27 cellular contexts compared by ENCODE assay signal in the genomic region with DNA sequence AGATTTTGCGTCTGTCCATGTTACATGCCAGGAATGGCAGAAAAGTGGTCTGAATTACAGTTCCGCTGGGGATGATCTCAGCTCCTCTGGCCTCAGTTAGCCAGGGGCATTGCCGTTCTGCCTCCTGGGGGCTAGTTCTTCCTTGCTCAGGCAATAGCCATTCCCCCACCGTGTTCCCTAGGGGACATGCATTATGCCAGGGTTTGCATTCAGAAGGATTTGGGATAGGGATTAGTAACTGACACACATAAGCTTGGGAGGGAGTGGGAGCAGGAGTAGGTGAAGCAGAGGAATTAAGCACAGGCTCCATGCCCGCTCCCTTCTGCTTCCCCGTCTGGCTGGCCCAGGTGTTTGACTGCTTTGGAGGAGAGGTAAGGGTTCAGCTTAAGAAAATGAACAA. TPM values are rescaled to one million over a fixed set of nuclear protein-coding genes. Genes with fewer than 3 reads are reported as not detected.
"Had no signal": no experiment of that assay in that cellular context is flagged by ENCODE, and none has a peak within 500 bp of the region (broad histone marks: within the 10 kb centered on the region; RNA-seq: fewer than 3 reads in every experiment).

No MANE protein-coding gene starts in this region.

- H3K36me3 ChIP-seq: ovary had no signal

- H3K9me3 Mint-ChIP-seq: activated naive CD4-positive, alpha-beta T cell treated with anti-CD3 and anti-CD28 coated beads, Interleukin-2, amount 50 U/mL, for 24 hours; activated naive CD8-positive, alpha-beta T cell treated with anti-CD3 and anti-CD28 coated beads, Interleukin-2, amount 50 U/mL, for 24 hours; activated T-helper 2 cell treated with anti-CD3 and anti-CD28 coated beads, Interferon-gamma antibody, Interleukin-2, Interleukin-4, amounts not matched to agents 10 μg/mL and 5 μg/mL and 100 μg/mL, durations not matched to agents 14 hours and 24 hours and 36 hours; natural killer cell treated with Interleukin-12 subunit alpha and Interleukin-12 subunit beta and Interleukin-15 and Interleukin-18, amount 100 ng/mL, for 72 hours; WTC11 had no signal

- H3K27ac Mint-ChIP-seq: activated CD8-positive, alpha-beta memory T cell treated with anti-CD3 and anti-CD28 coated beads, Interleukin-2, amount 10 ng/mL, durations not matched to agents 7 days and 5 days; activated CD8-positive, alpha-beta T cell treated with anti-CD3 and anti-CD28 coated beads, Interleukin-2, amount 10 ng/mL, durations not matched to agents 7 days and 5 days; activated naive CD4-positive, alpha-beta T cell treated with anti-CD3 and anti-CD28 coated beads, Interleukin-2, amount 50 U/mL, for 24 hours; activated naive CD8-positive, alpha-beta T cell treated with anti-CD3 and anti-CD28 coated beads, Interleukin-2, amount 50 U/mL, for 24 hours; activated T-helper 2 cell treated with anti-CD3 and anti-CD28 coated beads, Interferon-gamma antibody, Interleukin-2, Interleukin-4, amounts not matched to agents 10 μg/mL and 5 μg/mL and 100 μg/mL, durations not matched to agents 14 hours and 24 hours and 36 hours; natural killer cell treated with Interleukin-12 subunit alpha and Interleukin-12 subunit beta and Interleukin-15 and Interleukin-18, amount 100 ng/mL, for 72 hours had no signal

- H3K4me1 ChIP-seq: psoas muscle had no signal

- H3K4me3 Mint-ChIP-seq: activated CD8-positive, alpha-beta memory T cell treated with anti-CD3 and anti-CD28 coated beads, Interleukin-2, amount 10 ng/mL, durations not matched to agents 7 days and 5 days; activated CD8-positive, alpha-beta T cell treated with anti-CD3 and anti-CD28 coated beads, Interleukin-2, amount 10 ng/mL, durations not matched to agents 7 days and 5 days; activated naive CD4-positive, alpha-beta T cell treated with anti-CD3 and anti-CD28 coated beads, Interleukin-2, amount 50 U/mL, for 24 hours; activated naive CD8-positive, alpha-beta T cell treated with anti-CD3 and anti-CD28 coated beads, Interleukin-2, amount 50 U/mL, for 24 hours; natural killer cell treated with Interleukin-12 subunit alpha and Interleukin-12 subunit beta and Interleukin-15 and Interleukin-18, amount 100 ng/mL, for 72 hours; WTC11 had no signal

- DNase-seq: activated CD4-positive, alpha-beta T cell treated with anti-CD3 and anti-CD28 coated beads, Interleukin-2, amount 50 U/mL, for 1 hour; activated CD8-positive, alpha-beta memory T cell treated with anti-CD3 and anti-CD28 coated beads, Interleukin-2, amount 10 ng/mL, durations not matched to agents 7 days and 5 days; activated CD8-positive, alpha-beta T cell treated with anti-CD3 and anti-CD28 coated beads, Interleukin-2, amount 10 ng/mL, durations not matched to agents 7 days and 5 days; activated naive CD8-positive, alpha-beta T cell treated with anti-CD3 and anti-CD28 coated beads, Interleukin-2, amount 50 U/mL, for 24 hours; activated T-cell treated with anti-CD3 and anti-CD28 coated beads, Interleukin-2, amount 50 U/mL, for 48 hours; amygdala; central memory CD4-positive, alpha-beta T cell; dermis blood vessel endothelial cell; effector CD4-positive, alpha-beta T cell; esophagus squamous epithelium; foreskin melanocyte; left lung; lower lobe of right lung; mucosa of descending colon; spleen; stimulated activated naive CD4-positive, alpha-beta T cell; T-helper 2 cell had no signal

- H3K27ac ChIP-seq: esophagus squamous epithelium, left lung, lower lobe of right lung, ovary, psoas muscle, right atrium auricular region, spleen, tibial nerve had no signal

- H3K36me3 Mint-ChIP-seq: activated CD8-positive, alpha-beta memory T cell treated with anti-CD3 and anti-CD28 coated beads, Interleukin-2, amount 10 ng/mL, durations not matched to agents 7 days and 5 days; natural killer cell treated with Interleukin-12 subunit alpha and Interleukin-12 subunit beta and Interleukin-15 and Interleukin-18, amount 100 ng/mL, for 72 hours had no signal

- H3K4me3 ChIP-seq: esophagus squamous epithelium, left lung, lower lobe of right lung, mucosa of descending colon, ovary, psoas muscle, right atrium auricular region, spleen, tibial nerve had no signal

- H3K9me3 ChIP-seq: esophagus squamous epithelium, left lung, lower lobe of right lung, mucosa of descending colon, ovary, psoas muscle, right atrium auricular region, spleen, tibial nerve had no signal

- ATAC-seq: activated CD8-positive, alpha-beta memory T cell treated with anti-CD3 and anti-CD28 coated beads, Interleukin-2, amount 10 ng/mL, durations not matched to agents 7 days and 5 days; activated CD8-positive, alpha-beta T cell treated with anti-CD3 and anti-CD28 coated beads, Interleukin-2, amount 10 ng/mL, durations not matched to agents 7 days and 5 days; activated naive CD8-positive, alpha-beta T cell treated with anti-CD3 and anti-CD28 coated beads, Interleukin-2, amount 50 U/mL, for 24 hours; left lung; lower lobe of right lung; mucosa of descending colon; natural killer cell treated with Interleukin-12 subunit alpha and Interleukin-12 subunit beta and Interleukin-15 and Interleukin-18, amount 100 ng/mL, for 72 hours; psoas muscle; WTC11 had no signal

- H3K27me3 ChIP-seq: ovary, right atrium auricular region had no signal

RNA-seq across cellular contexts. Expression of a gene that starts 12.7 kb away (rescaled TPM):
- total RNA-seq: activated CD8-positive, alpha-beta memory T cell treated with anti-CD3 and anti-CD28 coated beads, Interleukin-2, amount 10 ng/mL, durations not matched to agents 7 days and 5 days; activated CD8-positive, alpha-beta T cell treated with anti-CD3 and anti-CD28 coated beads, Interleukin-2, amount 10 ng/mL, durations not matched to agents 7 days and 5 days; activated T-helper 2 cell treated with anti-CD3 and anti-CD28 coated beads, Interferon-gamma antibody, Interleukin-2, Interleukin-4, amounts not matched to agents 10 μg/mL and 5 μg/mL and 100 μg/mL, durations not matched to agents 14 hours and 24 hours and 36 hours; esophagus squamous epithelium; mucosa of descending colon; myocyte; natural killer cell treated with Interleukin-12 subunit alpha and Interleukin-12 subunit beta and Interleukin-15 and Interleukin-18, amount 100 ng/mL, for 72 hours; psoas muscle; right atrium auricular region; ureter had no signal

RNA-seq across cellular contexts. Expression of a gene that starts 39.6 kb away (rescaled TPM):
- total RNA-seq: activated CD8-positive, alpha-beta memory T cell treated with anti-CD3 and anti-CD28 coated beads, Interleukin-2, amount 10 ng/mL, durations not matched to agents 7 days and 5 days had no signal
